ENCODE assay signal across 22 cellular contexts in genomic region chr4:20317424-20317985, GRCh38.
DNase-seq lines count a peak whose midpoint lies in the region; ATAC-seq, FAIRE-seq and TF ChIP-seq lines count a peak whose summit lies in the region.
"Had no signal": no experiment of that assay in that cellular context is flagged by ENCODE, and none has a peak within 500 bp of the region (broad histone marks: within the 10 kb centered on the region; RNA-seq: fewer than 3 reads in every experiment).

No MANE protein-coding gene starts in this region.

- H3K9ac ChIP-seq in astrocyte (ENCODE audit: low read length), result no peak overlapping the region
- H3K9ac ChIP-seq: parathyroid adenoma had no signal

- H3K27me3 Mint-ChIP-seq in astrocyte (ENCODE audit: low read depth, unreplicated experiment), result no peaks in the 10 kb centered on the region
- H3K27me3 Mint-ChIP-seq in glutamatergic neuron (ENCODE audit: unreplicated experiment), result no peaks in the 10 kb centered on the region
- H3K27me3 Mint-ChIP-seq: activated naive CD4-positive, alpha-beta T cell treated with anti-CD3 and anti-CD28 coated beads, Interleukin-2, amount 10 ng/mL, durations not matched to agents 7 days and 5 days; CD4-positive, alpha-beta T cell had no signal

- in situ Hi-C loops in HAP-1 (cut with MboI; ENCODE audit: low sequenced_read_pairs), result loop anchor here (25.0 kb wide), 1 partner anchor 370 kb away; no protein-coding TSS in a partner anchor

- H3K36me3 ChIP-seq in HAP-1 (replicated peaks) (no peaks in the 10 kb centered on the region), astrocyte (ENCODE audit: insufficient read depth, low read length) (no peaks in the 10 kb centered on the region)
- H3K36me3 ChIP-seq: right lobe of liver, SJSA1, vagina had no signal

- no peaks in the 10 kb centered on the region for H3K79me2 ChIP-seq in astrocyte (ENCODE audit: insufficient read depth, low read length)
- H3K79me2 ChIP-seq: parathyroid adenoma had no signal

- H3K4me3 ChIP-seq in HAP-1 (no peak overlapping the region), astrocyte (ENCODE audit: insufficient read depth, low read depth, low read length) (no peak overlapping the region)
- H3K4me3 ChIP-seq: right lobe of liver, SJSA1, vagina had no signal

- H3K27ac Mint-ChIP-seq in astrocyte (ENCODE audit: unreplicated experiment) (no peak overlapping the region), glutamatergic neuron (ENCODE audit: unreplicated experiment) (no peak overlapping the region)
- H3K27ac Mint-ChIP-seq: activated naive CD4-positive, alpha-beta T cell treated with anti-CD3 and anti-CD28 coated beads, Interleukin-2, amount 10 ng/mL, durations not matched to agents 7 days and 5 days; CD4-positive, alpha-beta T cell had no signal

- ATAC-seq in HG03108 (IDR thresholded peaks at IDR 0.05; ENCODE audit: unreplicated experiment), result no peak
- ATAC-seq: HCT116, Panc1, right lobe of liver had no signal

- H4K20me1 ChIP-seq in astrocyte (ENCODE audit: insufficient read depth, low read length), result no peaks in the 10 kb centered on the region

- H2AFZ ChIP-seq in astrocyte (ENCODE audit: low read depth, low read length), result no peak overlapping the region
- H2AFZ ChIP-seq: parathyroid adenoma had no signal

- peak; percentile 20 to 60 for DNase-seq in HAP-1 (ENCODE audit: low spot score in 2 of 2)
- DNase-seq in astrocyte (ENCODE audit: low read depth), result peak; percentile 25
- DNase-seq in substantia nigra (lab: John Stamatoyannopoulos, UW), result no peak
- no peak for DNase-seq in glutamatergic neuron
- DNase-seq in GM03348 (ENCODE audit: low spot score), result no peak
- DNase-seq in stimulated activated naive CD4-positive, alpha-beta T cell (lab: John Stamatoyannopoulos, UW), result no peak
- DNase-seq: activated naive CD4-positive, alpha-beta T cell treated with anti-CD3 and anti-CD28 coated beads, Interleukin-2, amount 10 ng/mL, durations not matched to agents 7 days and 5 days; activated T-cell treated with anti-CD3 and anti-CD28 coated beads, Interleukin-2, amount 50 U/mL, for 48 hours; CD4-positive, alpha-beta T cell; erythroblast; kidney glomerular epithelial cell; mammary epithelial cell; NCI-H1092; NK-92 treated with Interleukin-12 subunit alpha and Interleukin-12 subunit beta, amount 100 ng/mL, for 24 hours; right lobe of liver had no signal

- H3K36me3 Mint-ChIP-seq in astrocyte (ENCODE audit: low read depth, unreplicated experiment) (no peaks in the 10 kb centered on the region), glutamatergic neuron (ENCODE audit: unreplicated experiment) (no peaks in the 10 kb centered on the region)
- H3K36me3 Mint-ChIP-seq: activated naive CD4-positive, alpha-beta T cell treated with anti-CD3 and anti-CD28 coated beads, Interleukin-2, amount 10 ng/mL, durations not matched to agents 7 days and 5 days had no signal

- H3K9me3 Mint-ChIP-seq in astrocyte (ENCODE audit: unreplicated experiment) (no peaks in the 10 kb centered on the region), glutamatergic neuron (ENCODE audit: unreplicated experiment) (peaks cover 2% of the 10 kb centered on the region)
- H3K9me3 Mint-ChIP-seq: activated naive CD4-positive, alpha-beta T cell treated with anti-CD3 and anti-CD28 coated beads, Interleukin-2, amount 10 ng/mL, durations not matched to agents 7 days and 5 days had no signal

- H3K27ac ChIP-seq in astrocyte (ENCODE audit: low read depth, low read length), result no peak overlapping the region
- peak overlapping the region; percentile 93 for H3K27ac ChIP-seq in layer of hippocampus (ENCODE audit: low read depth, low read length)
- H3K27ac ChIP-seq in substantia nigra (ENCODE audit: low read depth, low read length, poor library complexity, severe bottlenecking), result peak overlapping the region; percentile 79
- H3K27ac ChIP-seq: parathyroid adenoma, right lobe of liver, SJSA1, vagina had no signal

- H3K4me2 ChIP-seq in astrocyte (ENCODE audit: low read length), result no peak overlapping the region

- H3K27me3 ChIP-seq in HAP-1 (ENCODE audit: low read depth), result no peaks in the 10 kb centered on the region
- H3K27me3 ChIP-seq in astrocyte (ENCODE audit: insufficient read depth, low read length), result no peaks in the 10 kb centered on the region
- H3K27me3 ChIP-seq in layer of hippocampus (ENCODE audit: control insufficient read depth, insufficient read depth, low read length), result no peaks in the 10 kb centered on the region
- H3K27me3 ChIP-seq: right lobe of liver, vagina had no signal

- H3K9me3 ChIP-seq in HAP-1 (no peaks in the 10 kb centered on the region), astrocyte (ENCODE audit: insufficient read depth, low read depth, low read length) (no peaks in the 10 kb centered on the region)
- H3K9me3 ChIP-seq: right lobe of liver, SJSA1, vagina had no signal

- TF ChIP-seq CTCF in astrocyte (IDR thresholded peaks at IDR 0.05; ENCODE audit: insufficient read depth, low read depth, low read length) (no peak), glutamatergic neuron (IDR thresholded peaks at IDR 0.05; ENCODE audit: partially characterized antibody, unreplicated experiment) (no peak)

- H3K4me1 ChIP-seq in HAP-1 (peaks cover 61% of the 10 kb centered on the region), astrocyte (ENCODE audit: insufficient read depth, low read length) (no peaks in the 10 kb centered on the region)
- H3K4me1 ChIP-seq: parathyroid adenoma, right lobe of liver, vagina had no signal

- H3K4me3 Mint-ChIP-seq in astrocyte (ENCODE audit: unreplicated experiment) (no peak overlapping the region), glutamatergic neuron (ENCODE audit: unreplicated experiment) (no peak overlapping the region)
- H3K4me3 Mint-ChIP-seq: activated naive CD4-positive, alpha-beta T cell treated with anti-CD3 and anti-CD28 coated beads, Interleukin-2, amount 10 ng/mL, durations not matched to agents 7 days and 5 days; CD4-positive, alpha-beta T cell had no signal

- peaks cover 19% of the 10 kb centered on the region for H3K4me1 Mint-ChIP-seq in astrocyte (ENCODE audit: low read depth, unreplicated experiment)
- H3K4me1 Mint-ChIP-seq in glutamatergic neuron (ENCODE audit: low read depth, unreplicated experiment), result peaks cover 24% of the 10 kb centered on the region
- H3K4me1 Mint-ChIP-seq: activated naive CD4-positive, alpha-beta T cell treated with anti-CD3 and anti-CD28 coated beads, Interleukin-2, amount 10 ng/mL, durations not matched to agents 7 days and 5 days had no signal

- FAIRE-seq in astrocyte (lab: Jason Lieb, UNC), result no peak

Comparison
In these comparisons a context has a peak if more than half of its experiments do, and no peak if none do; other contexts are left out.
1. DNase-seq: peak in HAP-1 (2 of 2) and astrocyte (single experiment); none in substantia nigra (0 of 49), glutamatergic neuron (single experiment), GM03348 (single experiment) and stimulated activated naive CD4-positive, alpha-beta T cell (0 of 6).